In genomic region chr5:124544366-124545055, GRCh38 we compare ENCODE assay signal across 12 cellular contexts.
DNase-seq lines count a peak whose midpoint lies in the region; ATAC-seq and TF ChIP-seq lines count a peak whose summit lies in the region.
"Had no signal": no experiment of that assay in that cellular context is flagged by ENCODE, and none has a peak within 500 bp of the region (broad histone marks: within the 10 kb centered on the region; RNA-seq: fewer than 3 reads in every experiment).

No MANE protein-coding gene starts in this region.

- H3K27me3 Mint-ChIP-seq in MCF 10A (ENCODE audit: insufficient read depth, unreplicated experiment) (no peaks in the 10 kb centered on the region), endodermal cell (ENCODE audit: insufficient read depth) (no peaks in the 10 kb centered on the region)

- H3K36me3 ChIP-seq in breast epithelium (no peaks in the 10 kb centered on the region), WERI-Rb-1 (no peaks in the 10 kb centered on the region), endodermal cell (ENCODE audit: control insufficient read depth, insufficient read depth, low read length) (no peaks in the 10 kb centered on the region)
- H3K36me3 ChIP-seq: prostate gland had no signal

- H3K27me3 ChIP-seq in breast epithelium: no peaks in the 10 kb centered on the region
- H3K27me3 ChIP-seq in WERI-Rb-1 (ENCODE audit: insufficient read depth, low read depth, severe bottlenecking): no peaks in the 10 kb centered on the region
- H3K27me3 ChIP-seq in endodermal cell (ENCODE audit: control insufficient read depth, insufficient read depth, low read length, poor library complexity, severe bottlenecking): no peaks in the 10 kb centered on the region

- POLR2A ChIA-PET in MCF 10A (lab: Yijun Ruan, JAX): no interaction called here

- H3K9ac ChIP-seq in endodermal cell (ENCODE audit: extremely low read depth, low read length, poor library complexity, severe bottlenecking): no peak overlapping the region

- no peak for TF ChIP-seq CTCF in MCF 10A (IDR thresholded peaks at IDR 0.05; ENCODE audit: unreplicated experiment)
- TF ChIP-seq CTCF in breast epithelium (IDR thresholded peaks at IDR 0.05): no peak
- no peak for TF ChIP-seq CTCF in WERI-Rb-1 (IDR thresholded peaks at IDR 0.05; ENCODE audit: low read depth, low read length)
- TF ChIP-seq CTCF in endodermal cell (conservative IDR thresholded peaks at IDR 0.05): no peak

- H3K9me3 ChIP-seq in breast epithelium: no peaks in the 10 kb centered on the region
- H3K9me3 ChIP-seq in WERI-Rb-1 (ENCODE audit: severe bottlenecking): no peaks in the 10 kb centered on the region
- no peaks in the 10 kb centered on the region for H3K9me3 ChIP-seq in endodermal cell (ENCODE audit: control insufficient read depth, low read length)
- H3K9me3 ChIP-seq: prostate gland had no signal

- no TSS peak for BruUV-seq in MCF 10A (replicated peaks; lab: Mats Ljungman, UMichigan)

- H3K4me3 ChIP-seq in breast epithelium (no peak overlapping the region), WERI-Rb-1 (ENCODE audit: low read depth, low read length) (no peak overlapping the region), endodermal cell (ENCODE audit: low read length) (no peak overlapping the region)
- H3K4me3 ChIP-seq: prostate gland had no signal

- intact Hi-C loops in MCF 10A (cut with micrococcal nuclease): no loop called here
- intact Hi-C loops in breast epithelium (cut with DNase I; ENCODE audit: low total_unique reads): no loop called here

- CTCF ChIA-PET in MCF 10A (lab: Yijun Ruan, JAX): no interaction called here

- H3K4me1 Mint-ChIP-seq in MCF 10A (ENCODE audit: insufficient read depth, unreplicated experiment) (no peaks in the 10 kb centered on the region), endodermal cell (peaks cover 10% of the 10 kb centered on the region)

- H3K27ac Mint-ChIP-seq in MCF 10A (ENCODE audit: low read depth, unreplicated experiment): no peak overlapping the region
- no peak overlapping the region for H3K27ac Mint-ChIP-seq in endodermal cell

- peaks cover 8% of the 10 kb centered on the region for H3K9me3 Mint-ChIP-seq in MCF 10A (ENCODE audit: unreplicated experiment)
- no peaks in the 10 kb centered on the region for H3K9me3 Mint-ChIP-seq in endodermal cell

- peak; percentile 83 for ATAC-seq in HG02973 (IDR thresholded peaks at IDR 0.05; ENCODE audit: unreplicated experiment)

- DNase-seq in MCF 10A (ENCODE audit: unreplicated experiment): peak; percentile 13
- no peak for DNase-seq in breast epithelium (ENCODE audit: low spot score in 2 of 2)
- DNase-seq in RPMI7951 (ENCODE audit: low read depth): peak; percentile 30
- DNase-seq in stromal cell of bone marrow (ENCODE audit: low read depth): peak; percentile 15
- DNase-seq in WERI-Rb-1: no peak
- DNase-seq in endodermal cell: no peak
- no peak for DNase-seq in EL
- DNase-seq: caudate nucleus; NCI-H2171; stimulated activated naive CD4-positive, alpha-beta T cell had no signal

- no peaks in the 10 kb centered on the region for H3K4me1 ChIP-seq in breast epithelium
- H3K4me1 ChIP-seq in endodermal cell (ENCODE audit: control insufficient read depth, insufficient read depth, low read length): peaks cover 7% of the 10 kb centered on the region
- H3K4me1 ChIP-seq: prostate gland had no signal

- no peak for TF ChIP-seq POLR2A in breast epithelium (IDR thresholded peaks at IDR 0.05)

- H3K4me3 Mint-ChIP-seq in MCF 10A (ENCODE audit: unreplicated experiment): no peak overlapping the region
- H3K4me3 Mint-ChIP-seq in endodermal cell: no peak overlapping the region

- H3K27ac ChIP-seq in breast epithelium (no peak overlapping the region), WERI-Rb-1 (no peak overlapping the region), endodermal cell (ENCODE audit: low read depth, low read length) (no peak overlapping the region)
- H3K27ac ChIP-seq: prostate gland had no signal

- 60 to 91% methylated on average over 1 to 2 of the region's 2 CpGs for WGBS in endodermal cell (ENCODE audit: insufficient coverage in 1 of 2, insufficient read length in 1 of 2), 2 experiments

- H3K36me3 Mint-ChIP-seq in MCF 10A (ENCODE audit: insufficient read depth, unreplicated experiment): no peaks in the 10 kb centered on the region
- H3K36me3 Mint-ChIP-seq in endodermal cell (ENCODE audit: low read depth): no peaks in the 10 kb centered on the region

Comparison
In these comparisons a context has a peak if more than half of its experiments do, and no peak if none do; other contexts are left out.
1. DNase-seq: peak in MCF 10A (single experiment), RPMI7951 (single experiment) and stromal cell of bone marrow (single experiment); none in breast epithelium (0 of 2), WERI-Rb-1 (single experiment), endodermal cell (single experiment) and EL (single experiment).